8 cellular contexts compared by ENCODE assay signal in genomic region chrX:119606508-119607389, GRCh38.
A peak's percentile ranks its signal among the peaks of the same experiment; 100 is the strongest.
DNase-seq lines count a peak whose midpoint lies in the region; ATAC-seq and FAIRE-seq lines count a peak whose summit lies in the region.

No MANE protein-coding gene starts in this region.

- no peaks in the 10 kb centered on the region for H3K36me3 ChIP-seq in mucosa of rectum (ENCODE audit: control insufficient read depth in 2 of 2, insufficient read depth in 2 of 2, low read length in 2 of 2)

- H3K27me3 ChIP-seq in mucosa of rectum (ENCODE audit: control insufficient read depth in 2 of 2, insufficient read depth in 2 of 2, low read length in 2 of 2) = no peaks in the 10 kb centered on the region

- peak; percentile 2 for ATAC-seq in GM21786 (IDR thresholded peaks at IDR 0.05; ENCODE audit: unreplicated experiment)

- peak overlapping the region; percentile 87 to 91 for H3K27ac ChIP-seq in mucosa of rectum (ENCODE audit: low read depth in 2 of 2, low read length in 2 of 2)

- DNase-seq in NCI-H2227 treated with DMSO at 0.1 percent for 48 hours (lab: John Stamatoyannopoulos, UW) (peak; percentile 77), RKO (ENCODE audit: low spot score) (no peak)
- no peak for DNase-seq in central memory CD4-positive, alpha-beta T cell
- no peak for DNase-seq in effector CD8-positive, alpha-beta T cell (lab: John Stamatoyannopoulos, UW)

- H3K4me3 ChIP-seq in GM08714 (ENCODE audit: low read length) = peak overlapping the region; percentile 54; the same call in 1 of the 2 replicates
- H3K4me3 ChIP-seq in mucosa of rectum (ENCODE audit: low read length in 2 of 2) = peak overlapping the region; percentile 86 to 90

- H3K4me1 ChIP-seq in mucosa of rectum (ENCODE audit: control insufficient read depth in 2 of 2, insufficient read depth in 2 of 2, low read length in 2 of 2) = no peaks in the 10 kb centered on the region

- H3K9me3 ChIP-seq in mucosa of rectum (ENCODE audit: control insufficient read depth in 2 of 2, low read length in 2 of 2) = no peaks in the 10 kb centered on the region

- peak; percentile 33 for FAIRE-seq in colon (lab: Jason Lieb, UNC)

- peak overlapping the region; percentile 71 to 85 for H3K9ac ChIP-seq in mucosa of rectum (ENCODE audit: low read depth in 1 of 2, low read length in 2 of 2)
